30 cellular contexts compared by ENCODE assay signal in genomic region chr16:3774819-3775218, GRCh38. TPM values are rescaled to one million over a fixed set of nuclear protein-coding genes. Genes with fewer than 3 reads are reported as not detected.
DNase-seq lines count a peak whose midpoint lies in the region; ATAC-seq and TF ChIP-seq lines count a peak whose summit lies in the region.
"Had no signal": no experiment of that assay in that cellular context is flagged by ENCODE, and none has a peak within 500 bp of the region (broad histone marks: within the 10 kb centered on the region; RNA-seq: fewer than 3 reads in every experiment).

No MANE protein-coding gene starts in this region.

- no peaks in the 10 kb centered on the region for H3K4me1 ChIP-seq in CD4-positive, CD25-positive, alpha-beta regulatory T cell (ENCODE audit: control insufficient read depth, insufficient read depth, low read length, poor library complexity, severe bottlenecking)
- H3K4me1 ChIP-seq in heart right ventricle, result peaks cover 6 to 47% (median 30%) of the 10 kb centered on the region in 9 donors
- peaks cover 0 to 14% of the 10 kb centered on the region in 2 donors for H3K4me1 ChIP-seq in thyroid gland
- H3K4me1 ChIP-seq: parathyroid adenoma had no signal

- no peaks in the 10 kb centered on the region for H3K27me3 ChIP-seq in CD4-positive, CD25-positive, alpha-beta regulatory T cell (ENCODE audit: control insufficient read depth, insufficient read depth, low read length)
- H3K27me3 ChIP-seq in heart right ventricle, result no peaks in the 10 kb centered on the region
- H3K27me3 ChIP-seq in thyroid gland, result no peaks in the 10 kb centered on the region
- H3K27me3 ChIP-seq: BLaER1 treated with 17β-estradiol and CSF1 and Interleukin-3, amounts not matched to agents 10 nM and 100 nM; esophagus muscularis mucosa; foreskin keratinocyte; hepatocyte; SJSA1 had no signal

- no peak for ATAC-seq in CD4-positive, CD25-positive, alpha-beta regulatory T cell (ENCODE audit: low read depth in 2 of 2)
- ATAC-seq in heart right ventricle (peak in 7 of 8 donors; percentile 32 to 80 (median 54)), omental fat pad (ENCODE audit: low FRiP score) (no peak)
- ATAC-seq: activated naive CD8-positive, alpha-beta T cell treated with anti-CD3 and anti-CD28 coated beads, Interleukin-2, amount 50 U/mL, for 24 hours; activated T-cell treated with anti-CD3 and anti-CD28 coated beads, Interleukin-2, amount 50 U/mL, for 4 hours; foreskin keratinocyte; natural killer cell treated with Interleukin-12 subunit alpha and Interleukin-12 subunit beta and Interleukin-15 and Interleukin-18, amount 100 ng/mL, for 72 hours had no signal

- no peak overlapping the region for H3K4me3 Mint-ChIP-seq in CD4-positive, CD25-positive, alpha-beta regulatory T cell
- H3K4me3 Mint-ChIP-seq in brain, result no peak overlapping the region
- H3K4me3 Mint-ChIP-seq: activated naive CD8-positive, alpha-beta T cell treated with anti-CD3 and anti-CD28 coated beads, Interleukin-2, amount 50 U/mL, for 24 hours; activated T-cell treated with anti-CD3 and anti-CD28 coated beads, Interleukin-2, amount 50 U/mL, for 4 hours; central memory CD8-positive, alpha-beta T cell; dendritic cell treated with granulocyte-macrophage colony-stimulating factor and Interleukin-4, amounts not matched to agents 40 ng/mL and 50 ng/mL, for 4 days; natural killer cell treated with Interleukin-12 subunit alpha and Interleukin-12 subunit beta and Interleukin-15 and Interleukin-18, amount 100 ng/mL, for 72 hours had no signal

- no peaks in the 10 kb centered on the region for H3K27me3 Mint-ChIP-seq in CD4-positive, CD25-positive, alpha-beta regulatory T cell
- H3K27me3 Mint-ChIP-seq in brain, result no peaks in the 10 kb centered on the region
- H3K27me3 Mint-ChIP-seq: activated naive CD8-positive, alpha-beta T cell treated with anti-CD3 and anti-CD28 coated beads, Interleukin-2, amount 50 U/mL, for 24 hours; central memory CD8-positive, alpha-beta T cell; dendritic cell treated with granulocyte-macrophage colony-stimulating factor and Interleukin-4, amounts not matched to agents 40 ng/mL and 50 ng/mL, for 4 days; natural killer cell treated with Interleukin-12 subunit alpha and Interleukin-12 subunit beta and Interleukin-15 and Interleukin-18, amount 100 ng/mL, for 72 hours had no signal

- peaks cover 0 to 1% (median 0%) of the 10 kb centered on the region in 7 donors for H3K9me3 Mint-ChIP-seq in CD4-positive, CD25-positive, alpha-beta regulatory T cell
- H3K9me3 Mint-ChIP-seq in brain, result no peaks in the 10 kb centered on the region
- H3K9me3 Mint-ChIP-seq: activated naive CD8-positive, alpha-beta T cell treated with anti-CD3 and anti-CD28 coated beads, Interleukin-2, amount 50 U/mL, for 24 hours; activated T-cell treated with anti-CD3 and anti-CD28 coated beads, Interleukin-2, amount 50 U/mL, for 4 hours; central memory CD8-positive, alpha-beta T cell; dendritic cell treated with granulocyte-macrophage colony-stimulating factor and Interleukin-4, amounts not matched to agents 40 ng/mL and 50 ng/mL, for 4 days; natural killer cell treated with Interleukin-12 subunit alpha and Interleukin-12 subunit beta and Interleukin-15 and Interleukin-18, amount 100 ng/mL, for 72 hours had no signal

- TF ChIP-seq POLR2A in thyroid gland (IDR thresholded peaks at IDR 0.05), result no peak

- no peak for DNase-seq in CD4-positive, CD25-positive, alpha-beta regulatory T cell
- DNase-seq in heart right ventricle (no peak), posterior vena cava (ENCODE audit: low spot score) (peak; percentile 24), omental fat pad (ENCODE audit: low spot score) (no peak), thyroid gland (no peak), mucosa of gallbladder (ENCODE audit: low spot score) (no peak)
- DNase-seq: activated CD4-positive, alpha-beta T cell treated with anti-CD3 and anti-CD28 coated beads for 48 hours; activated CD8-positive, alpha-beta memory T cell treated with anti-CD3 and anti-CD28 coated beads for 24 hours; activated gamma-delta T cell treated with Interleukin-2 at 50 U/mL for 16 hours; activated naive CD8-positive, alpha-beta T cell treated with anti-CD3 and anti-CD28 coated beads, Interleukin-2, amount 50 U/mL, for 24 hours; activated T-cell treated with anti-CD3 and anti-CD28 coated beads, Interleukin-2, amount 50 U/mL, for 4 hours; foreskin keratinocyte; HCEC 1CT; Karpas-422; NCI-H146; NCI-H774; stimulated activated CD4-positive, alpha-beta T cell treated with anti-CD3 and anti-CD28 coated beads, Interleukin-4, amount 100 ng/mL, for 1 hour; T1000; trophoblast cell had no signal

- no peak for TF ChIP-seq CTCF in brain (conservative IDR thresholded peaks at IDR 0.05)
- no peak for TF ChIP-seq CTCF in heart right ventricle (IDR thresholded peaks at IDR 0.05)
- no peak for TF ChIP-seq CTCF in omental fat pad (IDR thresholded peaks at IDR 0.05)
- no peak for TF ChIP-seq CTCF in thyroid gland (IDR thresholded peaks at IDR 0.05)

- peaks cover 0 to 5% (median 2%) of the 10 kb centered on the region in 4 donors for H3K4me1 Mint-ChIP-seq in CD4-positive, CD25-positive, alpha-beta regulatory T cell
- H3K4me1 Mint-ChIP-seq in brain, result peaks cover 30% of the 10 kb centered on the region
- H3K4me1 Mint-ChIP-seq: activated naive CD8-positive, alpha-beta T cell treated with anti-CD3 and anti-CD28 coated beads, Interleukin-2, amount 50 U/mL, for 24 hours; central memory CD8-positive, alpha-beta T cell had no signal

- H3K9me3 ChIP-seq in CD4-positive, CD25-positive, alpha-beta regulatory T cell (ENCODE audit: control insufficient read depth in 2 of 2, low read length in 2 of 2), result no peaks in the 10 kb centered on the region
- H3K9me3 ChIP-seq in heart right ventricle (no peaks in the 10 kb centered on the region), thyroid gland (no peaks in the 10 kb centered on the region)
- H3K9me3 ChIP-seq: BLaER1 treated with 17β-estradiol and CSF1 and Interleukin-3, amounts not matched to agents 10 nM and 100 nM; esophagus muscularis mucosa; SJSA1 had no signal

- H3K4me3 ChIP-seq in CD4-positive, CD25-positive, alpha-beta regulatory T cell (ENCODE audit: low read depth, low read length), result no peak overlapping the region
- H3K4me3 ChIP-seq in heart right ventricle, result no peak overlapping the region
- H3K4me3 ChIP-seq in thyroid gland (replicated peaks in 1 of 3), result no peak overlapping the region
- H3K4me3 ChIP-seq: BLaER1 treated with 17β-estradiol and CSF1 and Interleukin-3, amounts not matched to agents 10 nM and 100 nM; esophagus muscularis mucosa; hepatocyte; lung; SJSA1 had no signal

- intact Hi-C loops in heart right ventricle (cut with DNase I), result loop anchor here in 5 of 10 donors (5.0 to 10.0 kb wide), 2 partner anchors 100 to 102 kb away; no protein-coding TSS in a partner anchor
- intact Hi-C loops in posterior vena cava (cut with DNase I), result no loop called here
- intact Hi-C loops in thyroid gland (cut with DNase I), result no loop called here

- WGBS in heart right ventricle, 2 donors, result 58 to 65% methylated on average over 6 of the region's 6 CpGs
- 84 to 91% methylated on average over 6 of the region's 6 CpGs for WGBS in thyroid gland, 2 donors

- peaks cover 88% of the 10 kb centered on the region for H3K36me3 ChIP-seq in CD4-positive, CD25-positive, alpha-beta regulatory T cell (ENCODE audit: control insufficient read depth, insufficient read depth, low read length)
- H3K36me3 ChIP-seq in heart right ventricle (peaks cover 0 to 99% (median 46%) of the 10 kb centered on the region in 9 donors), thyroid gland (peaks cover 53 to 59% of the 10 kb centered on the region in 2 donors)

- peak overlapping the region in 2 of 3 donors; percentile 38 to 69 for H3K27ac Mint-ChIP-seq in CD4-positive, CD25-positive, alpha-beta regulatory T cell
- H3K27ac Mint-ChIP-seq in brain, result peak overlapping the region in 3 of 5 experiments; percentile 12 to 60 (median 45)
- H3K27ac Mint-ChIP-seq: activated naive CD8-positive, alpha-beta T cell treated with anti-CD3 and anti-CD28 coated beads, Interleukin-2, amount 50 U/mL, for 24 hours; dendritic cell treated with granulocyte-macrophage colony-stimulating factor and Interleukin-4, amounts not matched to agents 40 ng/mL and 50 ng/mL, for 4 days; natural killer cell treated with Interleukin-12 subunit alpha and Interleukin-12 subunit beta and Interleukin-15 and Interleukin-18, amount 100 ng/mL, for 72 hours had no signal

- no peak overlapping the region for H3K27ac ChIP-seq in CD4-positive, CD25-positive, alpha-beta regulatory T cell (ENCODE audit: insufficient read depth, low read length, poor library complexity, severe bottlenecking)
- H3K27ac ChIP-seq in heart right ventricle, result peak overlapping the region in 5 of 10 donors; percentile 26 to 58 (median 41)
- H3K27ac ChIP-seq in thyroid gland, result no peak overlapping the region
- H3K27ac ChIP-seq: BLaER1 treated with 17β-estradiol and CSF1 and Interleukin-3, amounts not matched to agents 10 nM and 100 nM; esophagus muscularis mucosa; foreskin keratinocyte; hepatocyte; parathyroid adenoma; SJSA1; VCaP had no signal

- H3K36me3 Mint-ChIP-seq in CD4-positive, CD25-positive, alpha-beta regulatory T cell, result peaks cover 34% of the 10 kb centered on the region
- peaks cover 90% of the 10 kb centered on the region for H3K36me3 Mint-ChIP-seq in brain

RNA-seq across cellular contexts. Expression of gene TRAP1, which starts 57.5 kb away (rescaled TPM):
- total RNA-seq in CD4-positive, CD25-positive, alpha-beta regulatory T cell, result 65.0 TPM
- 10 to 100 TPM; 38.7 to 59.5 (median 44.4) TPM for polyA plus RNA-seq in CD4-positive, CD25-positive, alpha-beta regulatory T cell
- polyA plus RNA-seq in brain (ENCODE audit: insufficient read depth, low read depth, low replicate concordance) (80.4 TPM), heart right ventricle (100 to 1,000 TPM in 1 of 2 donors, 10 to 100 TPM in 1; 57.3 to 108 TPM)
- total RNA-seq in heart right ventricle (100 to 1,000 TPM in 9 of 10 donors, 10 to 100 TPM in 1; 89.3 to 148 (median 128) TPM), posterior vena cava (10 to 100 TPM; 61.4 to 65.0 TPM), omental fat pad (10 to 100 TPM; 53.4 to 79.9 (median 70.5) TPM), thyroid gland (10 to 100 TPM; 37.3 to 58.3 (median 53.9) TPM), mucosa of gallbladder (101 TPM)

Comparison
In these comparisons a context has a peak if more than half of its experiments do, and no peak if none do; other contexts are left out.
1. ATAC-seq: peak in heart right ventricle (7 of 8); none in CD4-positive, CD25-positive, alpha-beta regulatory T cell (0 of 2) and omental fat pad (single experiment).